8 cellular contexts compared by ENCODE assay signal in the genomic region with DNA sequence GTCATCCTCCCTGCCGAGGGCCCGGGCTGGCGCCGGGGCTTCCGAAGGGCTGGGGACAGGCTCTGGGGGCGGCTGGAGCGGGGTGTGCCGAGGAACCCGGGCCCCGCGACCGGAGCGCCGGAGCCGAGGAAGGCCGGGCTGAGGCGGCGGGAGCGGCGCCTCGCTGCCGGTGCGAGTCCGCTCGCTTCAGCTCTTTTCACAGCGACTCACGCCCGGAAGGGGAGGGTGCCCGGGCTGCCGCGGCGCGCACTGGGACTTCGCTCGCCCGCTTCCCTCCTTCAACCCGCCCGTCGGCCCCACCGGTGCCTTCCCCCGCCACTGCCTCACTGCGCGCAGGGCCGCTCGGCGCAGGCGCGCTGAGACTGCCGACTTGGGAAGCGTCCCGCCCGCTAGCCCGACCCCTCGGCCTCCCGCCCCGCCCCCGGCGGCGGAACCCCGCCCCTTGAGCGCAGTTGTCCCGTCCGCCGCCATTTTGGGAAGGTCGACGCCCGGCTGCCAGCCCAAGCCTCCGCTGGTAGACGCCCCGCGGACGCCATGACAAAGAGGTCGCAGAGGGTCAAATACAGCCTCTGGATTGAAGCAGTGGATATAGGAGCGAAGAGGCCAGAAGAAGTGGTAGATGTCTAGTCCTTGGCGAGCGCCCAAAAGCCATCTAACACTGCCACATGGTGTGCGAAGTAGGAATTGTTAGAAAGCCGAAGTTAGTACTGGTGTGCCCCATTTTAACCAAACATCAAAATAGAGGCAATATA. TPM values are rescaled to one million over a fixed set of nuclear protein-coding genes. Genes with fewer than 3 reads are reported as not detected.
DNase-seq lines count a peak whose midpoint lies in the region; ATAC-seq and TF ChIP-seq lines count a peak whose summit lies in the region.

A gene with protein sequence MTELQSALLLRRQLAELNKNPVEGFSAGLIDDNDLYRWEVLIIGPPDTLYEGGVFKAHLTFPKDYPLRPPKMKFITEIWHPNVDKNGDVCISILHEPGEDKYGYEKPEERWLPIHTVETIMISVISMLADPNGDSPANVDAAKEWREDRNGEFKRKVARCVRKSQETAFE (minus strand): TSS at position 364 of the 752 bp plus-strand sequence. CDS start 359 bp downstream, at position 5.

- peak; percentile 80 for ATAC-seq in HG02678 (IDR thresholded peaks at IDR 0.05; ENCODE audit: unreplicated experiment)
- peak; percentile 93 for ATAC-seq in Right ventricle myocardium superior (ENCODE audit: poor library complexity)

- intact Hi-C loops in Right ventricle myocardium superior (cut with DNase I) (loop anchor here (5.0 to 10.0 kb wide), 2 partner anchors 62 to 149 kb away; no protein-coding TSS in a partner anchor), transverse colon (cut with DNase I; ENCODE audit: low total_unique reads) (loop anchor here (5.0 kb wide), 1 partner anchor 149 kb away; no protein-coding TSS in a partner anchor)

- TF ChIP-seq POLR2A in transverse colon (IDR thresholded peaks at IDR 0.05) = peak; percentile 93

- H3K9me3 ChIP-seq in parathyroid adenoma (ENCODE audit: control insufficient read depth, low read length) (no peaks in the 10 kb centered on the region), transverse colon (no peaks in the 10 kb centered on the region)

- H3K4me2 ChIP-seq in parathyroid adenoma (ENCODE audit: low read length) = peak within 1 kb of the TSS; percentile 57

- H3K9ac ChIP-seq in parathyroid adenoma = peak within 1 kb of the TSS; percentile 87

- DNase-seq in NCI-H1417 (lab: John Stamatoyannopoulos, UW) (peak; percentile 94 to 97 (median 94)), SW 1271 (lab: John Stamatoyannopoulos, UW) (peak; percentile 87 to 92), Right ventricle myocardium superior (peak; percentile 99), transverse colon (peak; percentile 99)
- DNase-seq in activated naive CD8-positive, alpha-beta T cell treated with anti-CD3 and anti-CD28 coated beads, Interleukin-2, amount 50 U/mL, for 16 hours (ENCODE audit: low read depth, low spot score) = peak; percentile 98

- WGBS in transverse colon (ENCODE audit: low coverage in 1 of 2), 2 donors = 0 to 5% methylated on average over 3 to 69 of the region's 78 CpGs

- H2AFZ ChIP-seq in parathyroid adenoma = peak within 1 kb of the TSS; percentile 63

- TF ChIP-seq CTCF in GM12872 (IDR thresholded peaks at IDR 0.05; ENCODE audit: insufficient read depth, low read depth, low read length) (peak; percentile 41; the same call in 2 of the 3 replicates), parathyroid adenoma (IDR thresholded peaks at IDR 0.05) (peak; percentile 26), transverse colon (IDR thresholded peaks at IDR 0.05) (peak in 3 of 5 experiments; percentile 11 to 40 (median 35))

- H3K4me3 ChIP-seq in parathyroid adenoma (ENCODE audit: low read depth, low read length) = peak within 1 kb of the TSS; percentile 90
- H3K4me3 ChIP-seq in transverse colon = peak within 1 kb of the TSS; percentile 85 to 99 (median 96)

- peaks cover 11% of the 10 kb centered on the region for H3K79me2 ChIP-seq in parathyroid adenoma

- no peaks in the 10 kb centered on the region for H3K27me3 ChIP-seq in parathyroid adenoma (ENCODE audit: control insufficient read depth, insufficient read depth, low read length)
- H3K27me3 ChIP-seq in transverse colon = no peaks in the 10 kb centered on the region

- TF ChIP-seq EP300 in transverse colon (IDR thresholded peaks at IDR 0.05; ENCODE audit: low read depth) = no peak

- H3K4me1 ChIP-seq in parathyroid adenoma (no peaks in the 10 kb centered on the region), transverse colon (peaks cover 0 to 38% (median 15%) of the 10 kb centered on the region in 4 donors)

- H3K36me3 ChIP-seq in parathyroid adenoma (ENCODE audit: control insufficient read depth, insufficient read depth, low read length) (no peaks in the 10 kb centered on the region), transverse colon (no peaks in the 10 kb centered on the region)

- H3K27ac ChIP-seq in parathyroid adenoma (peak within 1 kb of the TSS; percentile 87), transverse colon (peak within 1 kb of the TSS; percentile 96 to 99 (median 98))

- in situ Hi-C loops in transverse colon (cut with MboI; ENCODE audit: low pct_ligation_motif_present in 1 of 4, low pct_unique_long_range_greater_than_20kb in 1 of 4, low sequenced_read_pairs in 3 of 4) = no loop called here

RNA-seq across cellular contexts. Expression of the gene that starts here (rescaled TPM):
- 107 TPM for total RNA-seq in Right ventricle myocardium superior
- 100 to 1,000 TPM in 1 of 4 donors, 10 to 100 TPM in 3; 41.6 to 104 (median 53.0) TPM for total RNA-seq in transverse colon

Comparison
In these comparisons a context has a peak if more than half of its experiments do, and no peak if none do; other contexts are left out.
1. Peak in every context shown above with its lines: DNase-seq, ATAC-seq, H3K4me3 ChIP-seq and H3K27ac ChIP-seq.